In the genomic region with DNA sequence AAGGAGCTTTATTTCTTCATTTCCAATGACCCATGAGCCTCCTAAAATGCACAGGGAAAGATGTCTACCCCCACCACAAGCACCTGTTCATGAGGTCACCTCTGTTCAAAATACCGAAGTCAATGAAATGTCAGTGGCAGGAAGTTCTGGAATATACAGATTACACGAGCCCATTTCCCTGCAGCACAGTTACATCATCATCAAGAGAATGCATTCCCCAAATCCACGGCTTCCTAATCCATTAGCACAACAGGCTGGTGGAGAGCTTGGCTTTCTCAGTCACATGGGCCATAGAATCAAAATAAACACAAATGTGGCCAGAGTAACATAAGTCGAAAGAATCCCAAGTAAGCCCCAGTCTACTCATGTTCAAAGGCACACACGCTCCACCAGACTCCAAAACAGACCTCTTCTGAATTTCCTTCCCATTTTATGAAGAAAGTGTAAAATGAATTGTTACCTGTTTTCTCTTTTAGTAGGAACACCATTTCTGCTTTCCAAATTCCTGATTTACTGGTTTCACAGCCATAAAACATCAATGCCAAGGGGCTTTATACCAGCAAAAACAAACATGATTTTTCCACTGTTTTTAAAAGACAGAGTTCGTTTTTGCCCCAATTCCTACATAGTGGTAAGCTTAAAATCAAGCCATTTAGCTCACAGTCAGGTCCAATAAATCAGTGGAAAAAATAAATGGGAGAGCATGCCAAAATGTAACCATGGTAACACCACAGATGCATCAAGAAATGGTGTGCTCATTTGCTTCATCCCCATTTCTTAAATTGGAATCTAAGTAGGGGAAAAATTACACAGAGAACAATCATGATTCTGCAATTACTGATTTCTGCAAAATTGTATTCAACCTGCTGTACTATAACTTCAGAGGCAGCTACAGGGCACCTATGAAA, we compare ENCODE assay signal across 1 cellular context.
A peak's percentile ranks its signal among the peaks of the same experiment; 100 is the strongest.
TF ChIP-seq lines count a peak whose summit lies in the region.

No MANE protein-coding gene starts in this region.

TF ChIP-seq in K562, 482 proteins besides CTCF, POLR2A, EP300 and RAD21 (continued from another document and continues in another):
- TF ChIP-seq, protein P1, sequence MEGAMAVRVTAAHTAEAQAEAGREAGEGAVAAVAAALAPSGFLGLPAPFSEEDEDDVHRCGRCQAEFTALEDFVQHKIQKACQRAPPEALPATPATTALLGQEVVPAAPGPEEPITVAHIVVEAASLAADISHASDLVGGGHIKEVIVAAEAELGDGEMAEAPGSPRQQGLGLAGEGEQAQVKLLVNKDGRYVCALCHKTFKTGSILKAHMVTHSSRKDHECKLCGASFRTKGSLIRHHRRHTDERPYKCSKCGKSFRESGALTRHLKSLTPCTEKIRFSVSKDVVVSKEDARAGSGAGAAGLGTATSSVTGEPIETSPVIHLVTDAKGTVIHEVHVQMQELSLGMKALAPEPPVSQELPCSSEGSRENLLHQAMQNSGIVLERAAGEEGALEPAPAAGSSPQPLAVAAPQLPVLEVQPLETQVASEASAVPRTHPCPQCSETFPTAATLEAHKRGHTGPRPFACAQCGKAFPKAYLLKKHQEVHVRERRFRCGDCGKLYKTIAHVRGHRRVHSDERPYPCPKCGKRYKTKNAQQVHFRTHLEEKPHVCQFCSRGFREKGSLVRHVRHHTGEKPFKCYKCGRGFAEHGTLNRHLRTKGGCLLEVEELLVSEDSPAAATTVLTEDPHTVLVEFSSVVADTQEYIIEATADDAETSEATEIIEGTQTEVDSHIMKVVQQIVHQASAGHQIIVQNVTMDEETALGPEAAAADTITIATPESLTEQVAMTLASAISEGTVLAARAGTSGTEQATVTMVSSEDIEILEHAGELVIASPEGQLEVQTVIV (CRISPR knock-in tag; IDR thresholded peaks at IDR 0.05; ENCODE audit: borderline replicate concordance) = no peak
- TF ChIP-seq, protein P2, sequence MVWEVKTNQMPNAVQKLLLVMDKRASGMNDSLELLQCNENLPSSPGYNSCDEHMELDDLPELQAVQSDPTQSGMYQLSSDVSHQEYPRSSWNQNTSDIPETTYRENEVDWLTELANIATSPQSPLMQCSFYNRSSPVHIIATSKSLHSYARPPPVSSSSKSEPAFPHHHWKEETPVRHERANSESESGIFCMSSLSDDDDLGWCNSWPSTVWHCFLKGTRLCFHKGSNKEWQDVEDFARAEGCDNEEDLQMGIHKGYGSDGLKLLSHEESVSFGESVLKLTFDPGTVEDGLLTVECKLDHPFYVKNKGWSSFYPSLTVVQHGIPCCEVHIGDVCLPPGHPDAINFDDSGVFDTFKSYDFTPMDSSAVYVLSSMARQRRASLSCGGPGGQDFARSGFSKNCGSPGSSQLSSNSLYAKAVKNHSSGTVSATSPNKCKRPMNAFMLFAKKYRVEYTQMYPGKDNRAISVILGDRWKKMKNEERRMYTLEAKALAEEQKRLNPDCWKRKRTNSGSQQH (CRISPR knock-in tag; IDR thresholded peaks at IDR 0.05) = no peak
- TF ChIP-seq PHF8 (IDR thresholded peaks at IDR 0.05; ENCODE audit: borderline replicate concordance, low read length) = no peak
- no peak for TF ChIP-seq BRCA1 (IDR thresholded peaks at IDR 0.05)
- no peak for TF ChIP-seq BRCA1 (CRISPR knock-in tag; IDR thresholded peaks at IDR 0.05)
- no peak for TF ChIP-seq RCOR1 (IDR thresholded peaks at IDR 0.05; ENCODE audit: borderline replicate concordance in 1 of 2, low read depth in 2 of 2, low read length in 2 of 2)
- TF ChIP-seq JUND (IDR thresholded peaks at IDR 0.05; ENCODE audit: borderline replicate concordance, low read depth, low read length) = peak; percentile 60
- peak; percentile 53; the same call in 1 of the 3 replicates for TF ChIP-seq JUND (tag; IDR thresholded peaks at IDR 0.05; ENCODE audit: borderline replicate concordance, low read depth, low read length)
- TF ChIP-seq LARP7 (IDR thresholded peaks at IDR 0.05) = no peak
- TF ChIP-seq, protein P3, sequence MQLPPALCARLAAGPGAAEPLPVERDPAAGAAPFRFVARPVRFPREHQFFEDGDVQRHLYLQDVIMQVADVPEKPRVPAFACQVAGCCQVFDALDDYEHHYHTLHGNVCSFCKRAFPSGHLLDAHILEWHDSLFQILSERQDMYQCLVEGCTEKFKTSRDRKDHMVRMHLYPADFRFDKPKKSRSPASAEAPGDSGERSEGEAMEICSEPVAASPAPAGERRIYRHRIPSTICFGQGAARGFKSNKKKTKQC (CRISPR knock-in tag; IDR thresholded peaks at IDR 0.05) = no peak
- TF ChIP-seq ZNF77 (CRISPR knock-in tag; IDR thresholded peaks at IDR 0.05) = no peak
- TF ChIP-seq, protein P4, sequence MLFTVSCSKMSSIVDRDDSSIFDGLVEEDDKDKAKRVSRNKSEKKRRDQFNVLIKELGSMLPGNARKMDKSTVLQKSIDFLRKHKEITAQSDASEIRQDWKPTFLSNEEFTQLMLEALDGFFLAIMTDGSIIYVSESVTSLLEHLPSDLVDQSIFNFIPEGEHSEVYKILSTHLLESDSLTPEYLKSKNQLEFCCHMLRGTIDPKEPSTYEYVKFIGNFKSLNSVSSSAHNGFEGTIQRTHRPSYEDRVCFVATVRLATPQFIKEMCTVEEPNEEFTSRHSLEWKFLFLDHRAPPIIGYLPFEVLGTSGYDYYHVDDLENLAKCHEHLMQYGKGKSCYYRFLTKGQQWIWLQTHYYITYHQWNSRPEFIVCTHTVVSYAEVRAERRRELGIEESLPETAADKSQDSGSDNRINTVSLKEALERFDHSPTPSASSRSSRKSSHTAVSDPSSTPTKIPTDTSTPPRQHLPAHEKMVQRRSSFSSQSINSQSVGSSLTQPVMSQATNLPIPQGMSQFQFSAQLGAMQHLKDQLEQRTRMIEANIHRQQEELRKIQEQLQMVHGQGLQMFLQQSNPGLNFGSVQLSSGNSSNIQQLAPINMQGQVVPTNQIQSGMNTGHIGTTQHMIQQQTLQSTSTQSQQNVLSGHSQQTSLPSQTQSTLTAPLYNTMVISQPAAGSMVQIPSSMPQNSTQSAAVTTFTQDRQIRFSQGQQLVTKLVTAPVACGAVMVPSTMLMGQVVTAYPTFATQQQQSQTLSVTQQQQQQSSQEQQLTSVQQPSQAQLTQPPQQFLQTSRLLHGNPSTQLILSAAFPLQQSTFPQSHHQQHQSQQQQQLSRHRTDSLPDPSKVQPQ (CRISPR knock-in tag; IDR thresholded peaks at IDR 0.05; ENCODE audit: borderline replicate concordance) = no peak
- TF ChIP-seq ZNF436 (CRISPR knock-in tag; IDR thresholded peaks at IDR 0.05) = no peak
- no peak for TF ChIP-seq ZSCAN29 (IDR thresholded peaks at IDR 0.05)
- no peak for TF ChIP-seq MTF1 (CRISPR knock-in tag; IDR thresholded peaks at IDR 0.05; ENCODE audit: borderline replicate concordance)
- peak; percentile 35; the same call in 1 of the 2 replicates for TF ChIP-seq CBFA2T2 (conservative IDR thresholded peaks at IDR 0.05)
- TF ChIP-seq FOXJ2 (tag; IDR thresholded peaks at IDR 0.05) = no peak
- TF ChIP-seq, protein P5, sequence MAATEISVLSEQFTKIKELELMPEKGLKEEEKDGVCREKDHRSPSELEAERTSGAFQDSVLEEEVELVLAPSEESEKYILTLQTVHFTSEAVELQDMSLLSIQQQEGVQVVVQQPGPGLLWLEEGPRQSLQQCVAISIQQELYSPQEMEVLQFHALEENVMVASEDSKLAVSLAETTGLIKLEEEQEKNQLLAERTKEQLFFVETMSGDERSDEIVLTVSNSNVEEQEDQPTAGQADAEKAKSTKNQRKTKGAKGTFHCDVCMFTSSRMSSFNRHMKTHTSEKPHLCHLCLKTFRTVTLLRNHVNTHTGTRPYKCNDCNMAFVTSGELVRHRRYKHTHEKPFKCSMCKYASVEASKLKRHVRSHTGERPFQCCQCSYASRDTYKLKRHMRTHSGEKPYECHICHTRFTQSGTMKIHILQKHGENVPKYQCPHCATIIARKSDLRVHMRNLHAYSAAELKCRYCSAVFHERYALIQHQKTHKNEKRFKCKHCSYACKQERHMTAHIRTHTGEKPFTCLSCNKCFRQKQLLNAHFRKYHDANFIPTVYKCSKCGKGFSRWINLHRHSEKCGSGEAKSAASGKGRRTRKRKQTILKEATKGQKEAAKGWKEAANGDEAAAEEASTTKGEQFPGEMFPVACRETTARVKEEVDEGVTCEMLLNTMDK (IDR thresholded peaks at IDR 0.05; ENCODE audit: borderline replicate concordance, insufficient read depth, low read depth, low read length, poor library complexity, severe bottlenecking) = no peak
- TF ChIP-seq, protein P6, sequence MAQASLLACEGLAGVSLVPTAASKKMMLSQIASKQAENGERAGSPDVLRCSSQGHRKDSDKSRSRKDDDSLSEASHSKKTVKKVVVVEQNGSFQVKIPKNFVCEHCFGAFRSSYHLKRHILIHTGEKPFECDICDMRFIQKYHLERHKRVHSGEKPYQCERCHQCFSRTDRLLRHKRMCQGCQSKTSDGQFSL (CRISPR knock-in tag; IDR thresholded peaks at IDR 0.05) = no peak
- TF ChIP-seq, protein P6 (tag; IDR thresholded peaks at IDR 0.05) = no peak
- TF ChIP-seq, protein P7, sequence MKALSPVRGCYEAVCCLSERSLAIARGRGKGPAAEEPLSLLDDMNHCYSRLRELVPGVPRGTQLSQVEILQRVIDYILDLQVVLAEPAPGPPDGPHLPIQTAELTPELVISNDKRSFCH (CRISPR knock-in tag; IDR thresholded peaks at IDR 0.05) = no peak
- TF ChIP-seq, protein P7 (tag; IDR thresholded peaks at IDR 0.05) = 0 out of 2 replicates have a peak, but pooled peaks have one; percentile 26
- TF ChIP-seq TRIM24 (IDR thresholded peaks at IDR 0.05) = peak in 1 of 2 experiments; percentile 65; a peak in 2 of 4 replicates
- TF ChIP-seq, protein P8, sequence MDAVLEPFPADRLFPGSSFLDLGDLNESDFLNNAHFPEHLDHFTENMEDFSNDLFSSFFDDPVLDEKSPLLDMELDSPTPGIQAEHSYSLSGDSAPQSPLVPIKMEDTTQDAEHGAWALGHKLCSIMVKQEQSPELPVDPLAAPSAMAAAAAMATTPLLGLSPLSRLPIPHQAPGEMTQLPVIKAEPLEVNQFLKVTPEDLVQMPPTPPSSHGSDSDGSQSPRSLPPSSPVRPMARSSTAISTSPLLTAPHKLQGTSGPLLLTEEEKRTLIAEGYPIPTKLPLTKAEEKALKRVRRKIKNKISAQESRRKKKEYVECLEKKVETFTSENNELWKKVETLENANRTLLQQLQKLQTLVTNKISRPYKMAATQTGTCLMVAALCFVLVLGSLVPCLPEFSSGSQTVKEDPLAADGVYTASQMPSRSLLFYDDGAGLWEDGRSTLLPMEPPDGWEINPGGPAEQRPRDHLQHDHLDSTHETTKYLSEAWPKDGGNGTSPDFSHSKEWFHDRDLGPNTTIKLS (IDR thresholded peaks at IDR 0.05; ENCODE audit: borderline replicate concordance, low read depth) = no peak
- TF ChIP-seq, protein P9, sequence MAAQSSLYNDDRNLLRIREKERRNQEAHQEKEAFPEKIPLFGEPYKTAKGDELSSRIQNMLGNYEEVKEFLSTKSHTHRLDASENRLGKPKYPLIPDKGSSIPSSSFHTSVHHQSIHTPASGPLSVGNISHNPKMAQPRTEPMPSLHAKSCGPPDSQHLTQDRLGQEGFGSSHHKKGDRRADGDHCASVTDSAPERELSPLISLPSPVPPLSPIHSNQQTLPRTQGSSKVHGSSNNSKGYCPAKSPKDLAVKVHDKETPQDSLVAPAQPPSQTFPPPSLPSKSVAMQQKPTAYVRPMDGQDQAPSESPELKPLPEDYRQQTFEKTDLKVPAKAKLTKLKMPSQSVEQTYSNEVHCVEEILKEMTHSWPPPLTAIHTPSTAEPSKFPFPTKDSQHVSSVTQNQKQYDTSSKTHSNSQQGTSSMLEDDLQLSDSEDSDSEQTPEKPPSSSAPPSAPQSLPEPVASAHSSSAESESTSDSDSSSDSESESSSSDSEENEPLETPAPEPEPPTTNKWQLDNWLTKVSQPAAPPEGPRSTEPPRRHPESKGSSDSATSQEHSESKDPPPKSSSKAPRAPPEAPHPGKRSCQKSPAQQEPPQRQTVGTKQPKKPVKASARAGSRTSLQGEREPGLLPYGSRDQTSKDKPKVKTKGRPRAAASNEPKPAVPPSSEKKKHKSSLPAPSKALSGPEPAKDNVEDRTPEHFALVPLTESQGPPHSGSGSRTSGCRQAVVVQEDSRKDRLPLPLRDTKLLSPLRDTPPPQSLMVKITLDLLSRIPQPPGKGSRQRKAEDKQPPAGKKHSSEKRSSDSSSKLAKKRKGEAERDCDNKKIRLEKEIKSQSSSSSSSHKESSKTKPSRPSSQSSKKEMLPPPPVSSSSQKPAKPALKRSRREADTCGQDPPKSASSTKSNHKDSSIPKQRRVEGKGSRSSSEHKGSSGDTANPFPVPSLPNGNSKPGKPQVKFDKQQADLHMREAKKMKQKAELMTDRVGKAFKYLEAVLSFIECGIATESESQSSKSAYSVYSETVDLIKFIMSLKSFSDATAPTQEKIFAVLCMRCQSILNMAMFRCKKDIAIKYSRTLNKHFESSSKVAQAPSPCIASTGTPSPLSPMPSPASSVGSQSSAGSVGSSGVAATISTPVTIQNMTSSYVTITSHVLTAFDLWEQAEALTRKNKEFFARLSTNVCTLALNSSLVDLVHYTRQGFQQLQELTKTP (IDR thresholded peaks at IDR 0.05; ENCODE audit: low read depth in 1 of 2, partially characterized antibody in 2 of 2) = no peak
- no peak for TF ChIP-seq ZNF408 (CRISPR knock-in tag; IDR thresholded peaks at IDR 0.05; ENCODE audit: low read depth)
- TF ChIP-seq ASH1L (IDR thresholded peaks at IDR 0.05; ENCODE audit: borderline replicate concordance, low read depth, partially characterized antibody) = no peak
- no peak for TF ChIP-seq PTBP1 (IDR thresholded peaks at IDR 0.05; ENCODE audit: low read depth, low read length)
- TF ChIP-seq, protein P10, sequence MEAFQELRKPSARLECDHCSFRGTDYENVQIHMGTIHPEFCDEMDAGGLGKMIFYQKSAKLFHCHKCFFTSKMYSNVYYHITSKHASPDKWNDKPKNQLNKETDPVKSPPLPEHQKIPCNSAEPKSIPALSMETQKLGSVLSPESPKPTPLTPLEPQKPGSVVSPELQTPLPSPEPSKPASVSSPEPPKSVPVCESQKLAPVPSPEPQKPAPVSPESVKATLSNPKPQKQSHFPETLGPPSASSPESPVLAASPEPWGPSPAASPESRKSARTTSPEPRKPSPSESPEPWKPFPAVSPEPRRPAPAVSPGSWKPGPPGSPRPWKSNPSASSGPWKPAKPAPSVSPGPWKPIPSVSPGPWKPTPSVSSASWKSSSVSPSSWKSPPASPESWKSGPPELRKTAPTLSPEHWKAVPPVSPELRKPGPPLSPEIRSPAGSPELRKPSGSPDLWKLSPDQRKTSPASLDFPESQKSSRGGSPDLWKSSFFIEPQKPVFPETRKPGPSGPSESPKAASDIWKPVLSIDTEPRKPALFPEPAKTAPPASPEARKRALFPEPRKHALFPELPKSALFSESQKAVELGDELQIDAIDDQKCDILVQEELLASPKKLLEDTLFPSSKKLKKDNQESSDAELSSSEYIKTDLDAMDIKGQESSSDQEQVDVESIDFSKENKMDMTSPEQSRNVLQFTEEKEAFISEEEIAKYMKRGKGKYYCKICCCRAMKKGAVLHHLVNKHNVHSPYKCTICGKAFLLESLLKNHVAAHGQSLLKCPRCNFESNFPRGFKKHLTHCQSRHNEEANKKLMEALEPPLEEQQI (IDR thresholded peaks at IDR 0.05) = 0 out of 2 replicates have a peak, but pooled peaks have one; percentile 49
